Comparison of ENCODE assay signal across 10 cellular contexts in the genomic region with DNA sequence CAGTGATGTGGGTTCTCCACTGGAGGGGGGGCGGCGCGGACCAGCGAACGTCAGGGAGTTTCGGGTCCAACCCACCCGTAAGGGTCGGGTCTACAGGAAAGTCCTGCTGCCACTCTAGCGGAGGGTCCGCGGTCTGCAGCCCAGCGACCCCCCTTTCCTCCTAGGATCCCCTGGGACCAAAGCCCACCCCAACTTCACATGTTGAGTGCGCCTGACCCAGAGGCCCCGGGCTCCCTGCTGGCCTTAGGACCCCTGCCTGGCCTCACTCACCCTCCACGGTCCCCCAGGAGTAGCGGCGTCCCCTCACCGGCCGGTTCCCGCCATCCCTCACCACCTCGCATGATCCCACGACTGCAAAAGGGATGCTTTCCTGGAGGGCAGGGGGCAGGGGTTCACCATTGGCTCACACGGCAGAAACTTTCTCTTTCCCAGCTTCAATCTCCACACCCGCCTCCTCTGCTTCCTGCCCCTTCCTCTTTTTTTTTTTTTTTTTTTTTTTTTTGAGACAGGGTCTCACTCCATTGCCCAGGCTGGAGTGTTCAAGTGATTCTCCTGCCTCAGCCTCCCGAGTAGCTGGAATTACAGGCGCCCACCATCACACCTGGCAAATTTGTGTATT. TPM values are rescaled to one million over a fixed set of nuclear protein-coding genes. Genes with fewer than 3 reads are reported as not detected.
DNase-seq lines count a peak whose midpoint lies in the region; ATAC-seq and TF ChIP-seq lines count a peak whose summit lies in the region.
"Had no signal": no experiment of that assay in that cellular context is flagged by ENCODE, and none has a peak within 500 bp of the region (broad histone marks: within the 10 kb centered on the region; RNA-seq: fewer than 3 reads in every experiment).

No MANE protein-coding gene starts in this region.

- H3K4me3 Mint-ChIP-seq in activated T-cell treated with anti-CD3 and anti-CD28 coated beads, Interleukin-2, amount 50 U/mL, for 24 hours, result peak overlapping the region; percentile 98

- intact Hi-C loops in lower leg skin (cut with DNase I; ENCODE audit: low total_unique reads) (no loop called here), transverse colon (cut with DNase I; ENCODE audit: low total_unique reads) (no loop called here)

- peak overlapping the region; percentile 62 for H3K4me3 ChIP-seq in astrocyte of the cerebellum (ENCODE audit: low read depth, low read length)
- H3K4me3 ChIP-seq in lower leg skin (ENCODE audit: low read depth, poor library complexity, severe bottlenecking), result peak overlapping the region; percentile 57
- peak overlapping the region; percentile 32 to 66 (median 50) for H3K4me3 ChIP-seq in transverse colon

- in situ Hi-C loops in astrocyte of the cerebellum (cut with HindIII; ENCODE audit: low sequenced_read_pairs) (loop anchor here (10.0 kb wide), 1 partner anchor 264 kb away; a partner anchor contains a TSS), transverse colon (cut with MboI; ENCODE audit: low pct_ligation_motif_present in 1 of 4, low pct_unique_long_range_greater_than_20kb in 1 of 4, low sequenced_read_pairs in 3 of 4) (no loop called here)

- H3K36me3 ChIP-seq in transverse colon, result no peaks in the 10 kb centered on the region

- H3K27me3 ChIP-seq in transverse colon, result no peaks in the 10 kb centered on the region

- no peak for TF ChIP-seq EP300 in transverse colon (IDR thresholded peaks at IDR 0.05; ENCODE audit: low read depth)

- no peak for DNase-seq in activated T-cell treated with anti-CD3 and anti-CD28 coated beads, Interleukin-2, amount 50 U/mL, for 24 hours
- DNase-seq in activated T-cell treated with anti-CD3 and anti-CD28 coated beads, Interleukin-2, amount 50 U/mL, for 48 hours, result no peak
- DNase-seq in astrocyte of the cerebellum (ENCODE audit: low read depth) (no peak), lower leg skin (ENCODE audit: low spot score in 2 of 2) (peak in 1 of 2 donors; percentile 86), transverse colon (no peak), OCI-M1 (lab: John Stamatoyannopoulos, UW) (no peak), SK-N-DZ (ENCODE audit: low spot score) (no peak)
- DNase-seq: NCI-H1417 treated with DMSO at 0.1 percent for 48 hours had no signal

- no peaks in the 10 kb centered on the region for H3K9me3 Mint-ChIP-seq in activated T-cell treated with anti-CD3 and anti-CD28 coated beads, Interleukin-2, amount 50 U/mL, for 24 hours

- no peaks in the 10 kb centered on the region for H3K27me3 Mint-ChIP-seq in activated T-cell treated with anti-CD3 and anti-CD28 coated beads, Interleukin-2, amount 50 U/mL, for 24 hours

- H3K4me1 ChIP-seq in transverse colon, result peaks cover 10 to 20% (median 16%) of the 10 kb centered on the region in 4 donors

- peaks cover 57% of the 10 kb centered on the region for H3K4me1 Mint-ChIP-seq in activated T-cell treated with anti-CD3 and anti-CD28 coated beads, Interleukin-2, amount 50 U/mL, for 24 hours (ENCODE audit: low read depth)

- H3K36me3 Mint-ChIP-seq in activated T-cell treated with anti-CD3 and anti-CD28 coated beads, Interleukin-2, amount 50 U/mL, for 24 hours (ENCODE audit: low read depth), result peaks cover 50% of the 10 kb centered on the region

- TF ChIP-seq CTCF in astrocyte of the cerebellum (IDR thresholded peaks at IDR 0.05; ENCODE audit: low read depth, low read length, missing control alignments) (no peak), lower leg skin (IDR thresholded peaks at IDR 0.05) (no peak), transverse colon (IDR thresholded peaks at IDR 0.05) (peak in 1 of 5 experiments; percentile 15)

- no peaks in the 10 kb centered on the region for H3K9me3 ChIP-seq in transverse colon

- H3K27ac Mint-ChIP-seq in activated T-cell treated with anti-CD3 and anti-CD28 coated beads, Interleukin-2, amount 50 U/mL, for 24 hours, result peak overlapping the region; percentile 100

- no peak for TF ChIP-seq POLR2A in lower leg skin (IDR thresholded peaks at IDR 0.05)
- no peak for TF ChIP-seq POLR2A in transverse colon (IDR thresholded peaks at IDR 0.05)

- ATAC-seq in GM21360 (IDR thresholded peaks at IDR 0.05; ENCODE audit: unreplicated experiment), result no peak

- 38 to 46% methylated on average over 17 to 26 of the region's 26 CpGs for WGBS in lower leg skin, 2 donors
- 33 to 64% methylated on average over 2 to 26 of the region's 26 CpGs for WGBS in transverse colon (ENCODE audit: low coverage in 1 of 2), 2 donors

- H3K27ac ChIP-seq in transverse colon, result peak overlapping the region; percentile 96 to 100 (median 100)

RNA-seq across cellular contexts. Expression of a gene that starts 3.1 kb away (rescaled TPM):
- total RNA-seq in lower leg skin, result 1 to 10 TPM in 1 of 4 donors, under 1 TPM in 2, not detected in 1; 0.39 to 1.2 (median 0.91) TPM
- 1 to 10 TPM; 2.8 to 9.8 (median 4.8) TPM for total RNA-seq in transverse colon
- 2.5 TPM in 1 of 2 replicates, not detected in the other for polyA plus RNA-seq in SK-N-DZ (2014; cell fraction: cytosol; rRNA removed)
- polyA plus RNA-seq in SK-N-DZ (2014; cell fraction: nucleus; rRNA removed), result 0.23 and 0.26 TPM in 2 replicates
- total RNA-seq: Daoy had no signal

RNA-seq across cellular contexts. Expression of a gene that starts 4.7 kb away (rescaled TPM):
- total RNA-seq in lower leg skin (1 to 10 TPM in 1 of 4 donors, under 1 TPM in 1, not detected in 2; 0.79 to 2.1 TPM), transverse colon (1 to 10 TPM in 1 of 4 donors, not detected in 3; 6.3 TPM)
- not detected in 2 replicates for polyA plus RNA-seq in SK-N-DZ (2014; cell fraction: cytosol; rRNA removed)
- polyA plus RNA-seq in SK-N-DZ (2014; cell fraction: nucleus; rRNA removed), result 1.5 TPM in 1 of 2 replicates, not detected in the other
- total RNA-seq: Daoy had no signal

RNA-seq across cellular contexts. Expression of a gene that starts 9.0 kb away (rescaled TPM):
- total RNA-seq in lower leg skin (10 to 100 TPM; 33.2 to 51.8 (median 41.9) TPM), transverse colon (10 to 100 TPM; 32.5 to 62.9 (median 40.3) TPM)
- polyA plus RNA-seq in SK-N-DZ (2014; cell fraction: cytosol; rRNA removed), result 32.4 and 36.4 TPM in 2 replicates
- polyA plus RNA-seq in SK-N-DZ (2014; cell fraction: nucleus; rRNA removed), result 22.7 and 35.0 TPM in 2 replicates

RNA-seq across cellular contexts. Expression of a gene that starts 15.9 kb away (rescaled TPM):
- total RNA-seq in lower leg skin, result 10 to 100 TPM in 3 of 4 donors, 1 to 10 TPM in 1; 8.3 to 15.6 (median 10.5) TPM
- 10 to 100 TPM in 1 of 4 donors, 1 to 10 TPM in 2, not detected in 1; 5.8 to 10.5 (median 7.0) TPM for total RNA-seq in transverse colon
- polyA plus RNA-seq in SK-N-DZ (2014; cell fraction: cytosol; rRNA removed), result 35.7 and 36.2 TPM in 2 replicates
- 28.7 and 38.1 TPM in 2 replicates for polyA plus RNA-seq in SK-N-DZ (2014; cell fraction: nucleus; rRNA removed)

RNA-seq across cellular contexts. Expression of a gene that starts 24.2 kb away (rescaled TPM):
- total RNA-seq in lower leg skin, result 10 to 100 TPM; 33.6 to 43.2 (median 38.5) TPM
- 10 to 100 TPM; 25.8 to 41.1 (median 33.0) TPM for total RNA-seq in transverse colon
- 91.0 and 98.3 TPM in 2 replicates for polyA plus RNA-seq in SK-N-DZ (2014; cell fraction: cytosol; rRNA removed)
- polyA plus RNA-seq in SK-N-DZ (2014; cell fraction: nucleus; rRNA removed), result 139 and 142 TPM in 2 replicates
